ENCODE assay signal across 20 cellular contexts in the genomic region with DNA sequence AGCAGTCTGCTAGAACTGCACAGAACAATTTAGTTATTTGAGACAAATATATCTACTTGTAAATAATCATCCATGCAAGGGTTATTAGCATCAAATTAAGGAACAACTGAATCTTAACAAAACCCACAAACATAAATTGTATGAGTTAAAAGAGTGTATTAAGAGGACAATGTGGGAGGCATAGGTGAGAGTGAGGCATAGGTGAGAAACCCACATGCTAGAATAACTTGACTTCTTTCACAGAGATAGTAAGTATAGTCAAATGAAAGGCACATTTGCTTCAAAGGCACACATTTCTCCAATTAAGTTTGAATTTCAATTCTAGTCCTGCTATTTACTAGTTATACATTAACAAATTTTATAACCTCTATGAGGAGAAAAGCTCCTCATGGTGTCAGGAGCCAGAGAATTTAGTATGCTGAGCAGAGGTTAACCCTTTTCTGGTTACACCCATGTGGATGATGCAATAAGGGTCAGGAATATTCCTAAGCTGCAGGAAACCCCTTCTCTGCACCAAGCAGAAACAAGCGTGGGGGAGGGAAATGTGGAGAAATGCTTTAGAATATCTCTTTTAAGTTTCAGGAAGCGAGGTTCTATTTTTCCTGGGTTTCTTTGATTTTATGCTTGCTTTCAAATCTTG.
"Had no signal": no experiment of that assay in that cellular context is flagged by ENCODE, and none has a peak within 500 bp of the region (broad histone marks: within the 10 kb centered on the region; RNA-seq: fewer than 3 reads in every experiment).

No MANE protein-coding gene starts in this region.

- H3K27me3 Mint-ChIP-seq: activated B cell treated with CpG ODN at 0.5 μM for 24 hours; activated naive CD8-positive, alpha-beta T cell treated with anti-CD3 and anti-CD28 coated beads, Interleukin-2, amount 50 U/mL, for 24 hours; naive thymus-derived CD4-positive, alpha-beta T cell; progenitor cell of endocrine pancreas; type B pancreatic cell had no signal

- DNase-seq: activated B cell treated with CpG ODN at 0.5 μM for 24 hours; activated CD4-positive, alpha-beta T cell treated with anti-CD3 and anti-CD28 coated beads for 48 hours; activated naive CD4-positive, alpha-beta T cell treated with Interleukin-2 at 50 U/mL for 16 hours; activated naive CD8-positive, alpha-beta T cell treated with anti-CD3 and anti-CD28 coated beads, Interleukin-2, amount 50 U/mL, for 24 hours; aorta; cerebellar nuclear complex; dermis blood vessel endothelial cell; foreskin melanocyte; left cardiac atrium; naive thymus-derived CD4-positive, alpha-beta T cell; nucleus accumbens; right cardiac atrium; stimulated activated naive CD8-positive, alpha-beta T cell treated with anti-CD3 and anti-CD28 coated beads, Interleukin-15, Interleukin-2, amounts not matched to agents 100 U/mL and 50 U/mL, for 24 hours; SW 1271 had no signal

- H3K4me1 Mint-ChIP-seq: activated B cell treated with CpG ODN at 0.5 μM for 24 hours had no signal

- H3K9me3 Mint-ChIP-seq: activated naive CD8-positive, alpha-beta T cell treated with anti-CD3 and anti-CD28 coated beads, Interleukin-2, amount 50 U/mL, for 24 hours; activated T-helper 1 cell treated with anti-CD3 and anti-CD28 coated beads, Interleukin-12 subunit alpha, Interleukin-12 subunit beta, Interleukin-2, Interleukin-4 antibody, amounts not matched to agents 30 ng/mL and 10 ng/mL and 1 ng/mL, durations not matched to agents 14 hours and 24 hours and 36 hours; T-helper 2 cell treated with Interferon-gamma antibody and Interleukin-4, amounts not matched to agents 5 μg/mL and 100 μg/mL, for 36 hours; type B pancreatic cell had no signal

- H3K36me3 Mint-ChIP-seq: naive thymus-derived CD4-positive, alpha-beta T cell; type B pancreatic cell had no signal

- H3K4me2 ChIP-seq: smooth muscle cell had no signal

- H3K4me3 ChIP-seq: smooth muscle cell had no signal

- ATAC-seq: activated naive CD8-positive, alpha-beta T cell treated with anti-CD3 and anti-CD28 coated beads, Interleukin-2, amount 50 U/mL, for 24 hours; left cardiac atrium; naive thymus-derived CD4-positive, alpha-beta T cell; right cardiac atrium; stimulated activated naive CD8-positive, alpha-beta T cell treated with anti-CD3 and anti-CD28 coated beads, Interleukin-15, Interleukin-2, amounts not matched to agents 100 U/mL and 50 U/mL, for 24 hours had no signal

- H3K27ac ChIP-seq: epithelial cell of prostate had no signal

- H3K4me3 Mint-ChIP-seq: activated B cell treated with CpG ODN at 0.5 μM for 24 hours; activated naive CD8-positive, alpha-beta T cell treated with anti-CD3 and anti-CD28 coated beads, Interleukin-2, amount 50 U/mL, for 24 hours; activated T-helper 1 cell treated with anti-CD3 and anti-CD28 coated beads, Interleukin-12 subunit alpha, Interleukin-12 subunit beta, Interleukin-2, Interleukin-4 antibody, amounts not matched to agents 30 ng/mL and 10 ng/mL and 1 ng/mL, durations not matched to agents 14 hours and 24 hours and 36 hours; naive thymus-derived CD4-positive, alpha-beta T cell; T-helper 2 cell treated with Interferon-gamma antibody and Interleukin-4, amounts not matched to agents 5 μg/mL and 100 μg/mL, for 36 hours; type B pancreatic cell had no signal

- H3K27ac Mint-ChIP-seq: activated B cell treated with CpG ODN at 0.5 μM for 24 hours; activated naive CD8-positive, alpha-beta T cell treated with anti-CD3 and anti-CD28 coated beads, Interleukin-2, amount 50 U/mL, for 24 hours; activated T-helper 1 cell treated with anti-CD3 and anti-CD28 coated beads, Interleukin-12 subunit alpha, Interleukin-12 subunit beta, Interleukin-2, Interleukin-4 antibody, amounts not matched to agents 30 ng/mL and 10 ng/mL and 1 ng/mL, durations not matched to agents 14 hours and 24 hours and 36 hours; naive thymus-derived CD4-positive, alpha-beta T cell; progenitor cell of endocrine pancreas; T-helper 2 cell treated with Interferon-gamma antibody and Interleukin-4, amounts not matched to agents 5 μg/mL and 100 μg/mL, for 36 hours; type B pancreatic cell had no signal
